Comparison of ENCODE assay signal across 29 cellular contexts in genomic region chr12:52801773-52802172, GRCh38. TPM values are rescaled to one million over a fixed set of nuclear protein-coding genes. Genes with fewer than 3 reads are reported as not detected.
"Had no signal": no experiment of that assay in that cellular context is flagged by ENCODE, and none has a peak within 500 bp of the region (broad histone marks: within the 10 kb centered on the region; RNA-seq: fewer than 3 reads in every experiment).

No MANE protein-coding gene starts in this region.

- H3K9me3 ChIP-seq: heart right ventricle, testis, tibial nerve had no signal

- DNase-seq: cortex of kidney; dorsolateral prefrontal cortex; effector CD8-positive, alpha-beta T cell; heart right ventricle; hypothalamus; kidney glomerular epithelial cell; mammary epithelial cell; natural killer cell; stimulated activated CD4-positive, alpha-beta T cell treated with anti-CD3 and anti-CD28 coated beads, Interleukin-2, amount 100 ng/mL, for 24 hours; stimulated activated CD4-positive, alpha-beta T cell treated with anti-CD3 and anti-CD28 coated beads, Interleukin-4, amount 100 ng/mL, for 4 hours; stimulated activated naive B cell treated with anti-CD40 and anti-IgM and Interleukin-4, amounts not matched to agents 10 μg/mL and 1 μg/mL and 100 μg/mL, for 72 hours; stimulated activated naive CD8-positive, alpha-beta T cell treated with anti-CD3 and anti-CD28 coated beads, Interleukin-15, amount 100 ng/mL, for 72 hours; testis had no signal

- H3K4me3 ChIP-seq: dorsolateral prefrontal cortex, heart right ventricle, testis, tibial nerve had no signal

- FAIRE-seq: frontal cortex, islet of Langerhans had no signal

- H3K27ac ChIP-seq: heart right ventricle, testis, tibial nerve had no signal

- ATAC-seq: heart right ventricle; left lobe of liver; natural killer cell; sciatic nerve; stimulated activated naive B cell treated with anti-CD40 and anti-IgM and Interleukin-4, amounts not matched to agents 10 μg/mL and 1 μg/mL and 100 μg/mL, for 72 hours; stimulated activated naive CD8-positive, alpha-beta T cell treated with anti-CD3 and anti-CD28 coated beads, Interleukin-15, amount 100 ng/mL, for 72 hours had no signal

- H3K36me3 ChIP-seq: heart right ventricle, tibial nerve had no signal

- H3K4me1 ChIP-seq: heart right ventricle, testis, tibial nerve had no signal

- H3K27me3 ChIP-seq: testis, tibial nerve had no signal

RNA-seq across cellular contexts. Expression of gene KRT3, which starts 5.9 kb away (rescaled TPM):
- total RNA-seq: fibroblast of lung, frontal cortex, heart right ventricle, left lobe of liver, lower leg skin, mammary epithelial cell, mesenteric fat pad, mucosa of gallbladder, myocyte, natural killer cell, neural crest cell, osteocyte, pulmonary artery endothelial cell, sciatic nerve, skeletal muscle tissue, subcutaneous adipose tissue, testis, tibial nerve, ureter had no signal
- polyA plus RNA-seq: fibroblast of lung, heart right ventricle had no signal

RNA-seq across cellular contexts. Expression of gene KRT4, which starts 12.1 kb away (rescaled TPM):
- total RNA-seq: dorsolateral prefrontal cortex, frontal cortex, heart right ventricle, left lobe of liver, mammary epithelial cell, mesenteric fat pad, mucosa of gallbladder, myocyte, natural killer cell, neural crest cell, osteocyte, pulmonary artery endothelial cell, sciatic nerve, skeletal muscle tissue, subcutaneous adipose tissue, tibial nerve had no signal
- polyA plus RNA-seq: mammary epithelial cell had no signal

RNA-seq across cellular contexts. Expression of gene KRT76, which starts 24.6 kb away (rescaled TPM):
- total RNA-seq: dorsolateral prefrontal cortex, fibroblast of lung, frontal cortex, heart right ventricle, left lobe of liver, lower leg skin, mammary epithelial cell, mesenteric fat pad, mucosa of gallbladder, myocyte, natural killer cell, neural crest cell, osteocyte, pulmonary artery endothelial cell, sciatic nerve, skeletal muscle tissue, subcutaneous adipose tissue, testis, tibial nerve, ureter had no signal
- polyA plus RNA-seq: fibroblast of lung, heart right ventricle, mammary epithelial cell had no signal

RNA-seq across cellular contexts. Expression of gene KRT79, which starts 32.3 kb away (rescaled TPM):
- total RNA-seq: dorsolateral prefrontal cortex, fibroblast of lung, frontal cortex, heart right ventricle, left lobe of liver, mammary epithelial cell, mucosa of gallbladder, myocyte, neural crest cell, osteocyte, pulmonary artery endothelial cell, sciatic nerve, ureter had no signal
- polyA plus RNA-seq: fibroblast of lung, mammary epithelial cell had no signal

RNA-seq across cellular contexts. Expression of gene KRT78, which starts 47.0 kb away (rescaled TPM):
- total RNA-seq: fibroblast of lung, frontal cortex, heart right ventricle, left lobe of liver, mammary epithelial cell, mesenteric fat pad, mucosa of gallbladder, myocyte, natural killer cell, neural crest cell, osteocyte, pulmonary artery endothelial cell, sciatic nerve, skeletal muscle tissue, subcutaneous adipose tissue, ureter had no signal
- polyA plus RNA-seq: fibroblast of lung, mammary epithelial cell had no signal
